In the genomic region with DNA sequence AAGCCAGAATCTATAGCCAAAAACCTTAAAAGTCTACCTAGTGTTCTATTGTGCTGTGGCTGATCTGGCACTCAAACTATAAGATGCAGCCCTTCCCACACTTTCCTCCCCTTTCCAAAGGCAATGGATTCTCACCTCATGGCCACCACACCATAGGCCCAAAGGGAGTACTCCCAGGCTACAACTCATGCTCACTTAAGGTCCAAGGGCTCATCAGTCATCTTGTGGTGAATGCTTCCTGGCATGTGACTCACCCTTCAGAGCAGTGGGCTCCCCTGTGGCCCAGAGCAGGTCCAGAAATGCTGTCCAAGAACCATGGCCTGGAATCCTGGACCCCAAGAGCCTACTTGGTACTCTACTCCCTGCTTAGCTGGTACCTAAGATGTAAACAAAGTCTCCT, we compare ENCODE assay signal across 27 cellular contexts.
"Had no signal": no experiment of that assay in that cellular context is flagged by ENCODE, and none has a peak within 500 bp of the region (broad histone marks: within the 10 kb centered on the region; RNA-seq: fewer than 3 reads in every experiment).

No MANE protein-coding gene starts in this region.

- ATAC-seq: activated CD4-positive, alpha-beta T cell treated with anti-CD3 and anti-CD28 coated beads for 36 hours; activated CD8-positive, alpha-beta memory T cell treated with anti-CD3 and anti-CD28 coated beads, Interleukin-2, amount 10 ng/mL, durations not matched to agents 7 days and 5 days; activated CD8-positive, alpha-beta T cell treated with anti-CD3 and anti-CD28 coated beads, Interleukin-2, amount 10 ng/mL, durations not matched to agents 7 days and 5 days; activated T-cell treated with anti-CD3 and anti-CD28 coated beads, Interleukin-2, amount 50 U/mL, for 72 hours; effector memory CD8-positive, alpha-beta T cell; foreskin keratinocyte; gastrocnemius medialis; heart right ventricle had no signal

- H3K4me3 ChIP-seq: coronary artery, esophagus muscularis mucosa, gastrocnemius medialis, heart right ventricle, hepatocyte had no signal

- DNase-seq: activated CD4-positive, alpha-beta memory T cell treated with anti-CD3 and anti-CD28 coated beads for 36 hours; activated CD4-positive, alpha-beta T cell treated with anti-CD3 and anti-CD28 coated beads for 36 hours; activated CD4-positive, alpha-beta T cell treated with anti-CD3 and anti-CD28 coated beads, Interleukin-2, amount 10 ng/mL, durations not matched to agents 24 days and 14 days; activated CD4-positive, CD25-positive, alpha-beta regulatory T cell; activated CD4-positive, CD25-positive, alpha-beta regulatory T cell treated with anti-CD3 and anti-CD28 coated beads, Interleukin-2, amount 50 U/mL, for 72 hours; activated CD8-positive, alpha-beta memory T cell treated with anti-CD3 and anti-CD28 coated beads, Interleukin-2, amount 10 ng/mL, durations not matched to agents 7 days and 5 days; activated CD8-positive, alpha-beta memory T cell treated with anti-CD3 and anti-CD28 coated beads, Interleukin-2, amount 50 U/mL, for 4 hours; activated CD8-positive, alpha-beta T cell treated with anti-CD3 and anti-CD28 coated beads, Interleukin-2, amount 10 ng/mL, durations not matched to agents 7 days and 5 days; activated gamma-delta T cell; activated naive CD4-positive, alpha-beta T cell treated with anti-CD3 and anti-CD28 coated beads, Interleukin-2, amount 50 U/mL, for 16 hours; activated naive CD4-positive, alpha-beta T cell treated with Interleukin-2 at 50 U/mL for 16 hours; activated T-cell treated with anti-CD3 and anti-CD28 coated beads, Interleukin-2, amount 50 U/mL, for 24 hours; activated T-cell treated with anti-CD3 and anti-CD28 coated beads, Interleukin-2, amount 50 U/mL, for 72 hours; amniotic stem cell; anterior cingulate cortex; brain microvascular endothelial cell; dermis blood vessel endothelial cell; effector CD4-positive, alpha-beta T cell; effector memory CD8-positive, alpha-beta T cell; erythroblast; foreskin keratinocyte; gastrocnemius medialis; heart right ventricle; T-helper 2 cell had no signal
